ENCODE assay signal across 17 cellular contexts in the genomic region with DNA sequence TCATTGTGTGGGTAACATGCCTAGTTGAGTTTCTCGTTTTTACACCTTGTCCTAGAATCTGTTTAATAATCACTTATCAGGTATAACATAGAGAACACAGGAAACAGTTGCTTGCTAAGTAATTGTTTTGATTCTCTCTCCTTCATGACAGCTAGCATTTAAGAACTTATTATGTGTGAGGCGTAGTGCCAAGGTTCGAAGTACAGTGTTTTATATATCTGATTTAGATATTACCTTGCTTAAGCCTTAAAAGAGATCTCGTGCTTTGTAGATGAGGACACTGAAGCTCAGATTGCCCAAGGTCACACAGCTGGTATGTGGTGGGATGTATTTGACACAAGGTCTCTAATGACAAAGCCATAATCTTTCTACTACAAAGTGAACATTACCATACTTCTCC. TPM values are rescaled to one million over a fixed set of nuclear protein-coding genes. Genes with fewer than 3 reads are reported as not detected.
DNase-seq lines count a peak whose midpoint lies in the region; ATAC-seq and TF ChIP-seq lines count a peak whose summit lies in the region.
"Had no signal": no experiment of that assay in that cellular context is flagged by ENCODE, and none has a peak within 500 bp of the region (broad histone marks: within the 10 kb centered on the region; RNA-seq: fewer than 3 reads in every experiment).

No MANE protein-coding gene starts in this region.

- no peaks in the 10 kb centered on the region for H3K27me3 Mint-ChIP-seq in nephron progenitor cell (ENCODE audit: low read depth, poor library complexity)

- peak overlapping the region; percentile 20 for H3K27ac Mint-ChIP-seq in nephron progenitor cell
- H3K27ac Mint-ChIP-seq: CD14-positive monocyte; CD4-positive, alpha-beta memory T cell; H9 had no signal

- H3K9me3 Mint-ChIP-seq in nephron progenitor cell: peaks cover 10% of the 10 kb centered on the region
- H3K9me3 Mint-ChIP-seq: H9 had no signal

- H3K4me1 Mint-ChIP-seq in nephron progenitor cell: no peaks in the 10 kb centered on the region
- H3K4me1 Mint-ChIP-seq: CD4-positive, alpha-beta memory T cell; H9 had no signal

- no peak overlapping the region for H3K4me3 Mint-ChIP-seq in nephron progenitor cell
- H3K4me3 Mint-ChIP-seq: CD14-positive monocyte; CD4-positive, alpha-beta memory T cell; H9 had no signal

- no peaks in the 10 kb centered on the region for H3K36me3 Mint-ChIP-seq in nephron progenitor cell (ENCODE audit: low read depth)
- H3K36me3 Mint-ChIP-seq: CD14-positive monocyte had no signal

- DNase-seq in NCI-H82 (lab: John Stamatoyannopoulos, UW): peak; percentile 32
- DNase-seq in NCI-H82 treated with DMSO at 0.1 percent for 48 hours (lab: John Stamatoyannopoulos, UW; ENCODE audit: unreplicated experiment): no peak
- DNase-seq in HT-29 (ENCODE audit: low spot score): peak; percentile 28
- DNase-seq in left colon: peak; percentile 32 to 46
- no peak for DNase-seq in nephron progenitor cell
- DNase-seq: CD4-positive, alpha-beta memory T cell; DMS79 treated with DMSO at 0.1 percent for 48 hours; GF-D8; H9; IMR-90 had no signal

- peak; percentile 83 for ATAC-seq in left colon
- no peak for ATAC-seq in GM19467 (IDR thresholded peaks at IDR 0.05; ENCODE audit: unreplicated experiment)
- ATAC-seq in HG03095 (IDR thresholded peaks at IDR 0.05; ENCODE audit: unreplicated experiment): no peak
- ATAC-seq in HG02678 (IDR thresholded peaks at IDR 0.05; ENCODE audit: unreplicated experiment): no peak
- ATAC-seq: K562 had no signal

- no peak for TF ChIP-seq CTCF in nephron progenitor cell (IDR thresholded peaks at IDR 0.05)

- intact Hi-C loops in left colon (cut with DNase I, micrococcal nuclease): no loop called here

RNA-seq across cellular contexts. Expression of a gene that starts 29.0 kb away (rescaled TPM):
- 36.6 and 39.5 TPM in 2 replicates for total RNA-seq in HT-29 (2014; rRNA removed; shearing (Covaris generic))
- total RNA-seq in left colon: 10 to 100 TPM; 42.5 to 46.7 TPM

RNA-seq across cellular contexts. Expression of a gene that starts 45.1 kb away (rescaled TPM):
- 2.2 and 4.2 TPM in 2 replicates for total RNA-seq in HT-29 (2014; rRNA removed; shearing (Covaris generic))
- total RNA-seq in left colon: 100 to 1,000 TPM; 148 to 183 TPM
- total RNA-seq: H1, H9, HT1080, IMR-90, K562 had no signal

Comparison
In these comparisons a context has a peak if more than half of its experiments do, and no peak if none do; other contexts are left out.
1. DNase-seq: peak in NCI-H82 (single experiment), HT-29 (single experiment) and left colon (2 of 2); none in NCI-H82 treated with DMSO at 0.1 percent for 48 hours (single experiment) and nephron progenitor cell (single experiment).
2. RNA of a gene that starts 45.1 kb away (total RNA-seq): 148 to 183 TPM in left colon; 2.2 to 4.2 TPM in HT-29; every median in the first group is over 10 times any median in the second.